In genomic region chr2:16125614-16126125, GRCh38 we compare ENCODE assay signal across 21 cellular contexts.
DNase-seq lines count a peak whose midpoint lies in the region; ATAC-seq and TF ChIP-seq lines count a peak whose summit lies in the region.
"Had no signal": no experiment of that assay in that cellular context is flagged by ENCODE, and none has a peak within 500 bp of the region (broad histone marks: within the 10 kb centered on the region; RNA-seq: fewer than 3 reads in every experiment).

No MANE protein-coding gene starts in this region.

- TF ChIP-seq CTCF in glutamatergic neuron (IDR thresholded peaks at IDR 0.05; ENCODE audit: partially characterized antibody, unreplicated experiment): no peak
- TF ChIP-seq CTCF in osteocyte (IDR thresholded peaks at IDR 0.05): no peak
- no peak for TF ChIP-seq CTCF in vagina (IDR thresholded peaks at IDR 0.05)

- no peaks in the 10 kb centered on the region for H3K36me3 ChIP-seq in vagina

- H3K4me1 Mint-ChIP-seq in activated CD4-positive, alpha-beta T cell treated with anti-CD3 and anti-CD28 coated beads, Interleukin-2, amount 10 ng/mL, durations not matched to agents 24 days and 14 days: no peaks in the 10 kb centered on the region
- no peaks in the 10 kb centered on the region for H3K4me1 Mint-ChIP-seq in activated CD4-positive, alpha-beta T cell treated with anti-CD3 and anti-CD28 coated beads for 36 hours
- H3K4me1 Mint-ChIP-seq in glutamatergic neuron (ENCODE audit: low read depth, unreplicated experiment) (peaks cover 36% of the 10 kb centered on the region), osteocyte (ENCODE audit: unreplicated experiment) (no peaks in the 10 kb centered on the region)
- no peaks in the 10 kb centered on the region for H3K4me1 Mint-ChIP-seq in activated CD8-positive, alpha-beta memory T cell treated with anti-CD3 and anti-CD28 coated beads, Interleukin-2, amount 10 ng/mL, durations not matched to agents 7 days and 5 days
- H3K4me1 Mint-ChIP-seq: B cell; CD4-positive, CD25-positive, alpha-beta regulatory T cell had no signal

- ATAC-seq in activated CD4-positive, alpha-beta T cell treated with anti-CD3 and anti-CD28 coated beads for 36 hours: no peak
- ATAC-seq in activated CD8-positive, alpha-beta memory T cell treated with anti-CD3 and anti-CD28 coated beads, Interleukin-2, amount 10 ng/mL, durations not matched to agents 7 days and 5 days: no peak
- ATAC-seq: K562, PC-3 had no signal

- H3K4me3 Mint-ChIP-seq in activated CD4-positive, alpha-beta T cell treated with anti-CD3 and anti-CD28 coated beads, Interleukin-2, amount 10 ng/mL, durations not matched to agents 24 days and 14 days: no peak overlapping the region
- no peak overlapping the region for H3K4me3 Mint-ChIP-seq in activated CD4-positive, alpha-beta T cell treated with anti-CD3 and anti-CD28 coated beads for 36 hours
- H3K4me3 Mint-ChIP-seq in glutamatergic neuron (ENCODE audit: unreplicated experiment): peak overlapping the region; percentile 45
- H3K4me3 Mint-ChIP-seq in osteocyte (ENCODE audit: unreplicated experiment): no peak overlapping the region
- H3K4me3 Mint-ChIP-seq in activated CD8-positive, alpha-beta memory T cell treated with anti-CD3 and anti-CD28 coated beads, Interleukin-2, amount 10 ng/mL, durations not matched to agents 7 days and 5 days: no peak overlapping the region
- H3K4me3 Mint-ChIP-seq: B cell; CD4-positive, CD25-positive, alpha-beta regulatory T cell had no signal

- H3K36me3 Mint-ChIP-seq in activated CD4-positive, alpha-beta T cell treated with anti-CD3 and anti-CD28 coated beads, Interleukin-2, amount 10 ng/mL, durations not matched to agents 24 days and 14 days (ENCODE audit: low read depth): no peaks in the 10 kb centered on the region
- no peaks in the 10 kb centered on the region for H3K36me3 Mint-ChIP-seq in activated CD4-positive, alpha-beta T cell treated with anti-CD3 and anti-CD28 coated beads for 36 hours (ENCODE audit: low read depth)
- H3K36me3 Mint-ChIP-seq in glutamatergic neuron (ENCODE audit: unreplicated experiment) (peaks cover 8% of the 10 kb centered on the region), osteocyte (ENCODE audit: unreplicated experiment) (no peaks in the 10 kb centered on the region)
- no peaks in the 10 kb centered on the region for H3K36me3 Mint-ChIP-seq in activated CD8-positive, alpha-beta memory T cell treated with anti-CD3 and anti-CD28 coated beads, Interleukin-2, amount 10 ng/mL, durations not matched to agents 7 days and 5 days
- H3K36me3 Mint-ChIP-seq: CD4-positive, CD25-positive, alpha-beta regulatory T cell had no signal

- CTCF ChIA-PET in activated CD4-positive, alpha-beta T cell treated with anti-CD3 and anti-CD28 coated beads for 36 hours (lab: Charles Lee): no interaction called here
- CTCF ChIA-PET in activated CD8-positive, alpha-beta memory T cell treated with anti-CD3 and anti-CD28 coated beads, Interleukin-2, amount 10 ng/mL, durations not matched to agents 7 days and 5 days (lab: Charles Lee): no interaction called here

- no peaks in the 10 kb centered on the region for H3K4me1 ChIP-seq in vagina

- no peak for TF ChIP-seq POLR2A in vagina (IDR thresholded peaks at IDR 0.05)

- H3K9me3 ChIP-seq in vagina: no peaks in the 10 kb centered on the region
- H3K9me3 ChIP-seq: Caco-2 had no signal

- intact Hi-C loops in activated CD4-positive, alpha-beta T cell treated with anti-CD3 and anti-CD28 coated beads, Interleukin-2, amount 10 ng/mL, durations not matched to agents 24 days and 14 days (cut with micrococcal nuclease): no loop called here
- intact Hi-C loops in activated CD4-positive, alpha-beta T cell treated with anti-CD3 and anti-CD28 coated beads for 36 hours (cut with DNase I, micrococcal nuclease): no loop called here
- intact Hi-C loops in vagina (cut with DNase I): no loop called here

- H3K9me3 Mint-ChIP-seq in activated CD4-positive, alpha-beta T cell treated with anti-CD3 and anti-CD28 coated beads, Interleukin-2, amount 10 ng/mL, durations not matched to agents 24 days and 14 days: no peaks in the 10 kb centered on the region
- peaks cover 4% of the 10 kb centered on the region for H3K9me3 Mint-ChIP-seq in activated CD4-positive, alpha-beta T cell treated with anti-CD3 and anti-CD28 coated beads for 36 hours (ENCODE audit: low read depth)
- peaks cover 7% of the 10 kb centered on the region for H3K9me3 Mint-ChIP-seq in glutamatergic neuron (ENCODE audit: unreplicated experiment)
- H3K9me3 Mint-ChIP-seq in osteocyte (ENCODE audit: unreplicated experiment): peaks cover 34% of the 10 kb centered on the region
- H3K9me3 Mint-ChIP-seq in activated CD8-positive, alpha-beta memory T cell treated with anti-CD3 and anti-CD28 coated beads, Interleukin-2, amount 10 ng/mL, durations not matched to agents 7 days and 5 days (ENCODE audit: low read depth): no peaks in the 10 kb centered on the region

- H3K27ac Mint-ChIP-seq in activated CD4-positive, alpha-beta T cell treated with anti-CD3 and anti-CD28 coated beads, Interleukin-2, amount 10 ng/mL, durations not matched to agents 24 days and 14 days: no peak overlapping the region
- no peak overlapping the region for H3K27ac Mint-ChIP-seq in activated CD4-positive, alpha-beta T cell treated with anti-CD3 and anti-CD28 coated beads for 36 hours
- H3K27ac Mint-ChIP-seq in glutamatergic neuron (ENCODE audit: unreplicated experiment) (peak overlapping the region; percentile 71), osteocyte (ENCODE audit: unreplicated experiment) (no peak overlapping the region)
- H3K27ac Mint-ChIP-seq in activated CD8-positive, alpha-beta memory T cell treated with anti-CD3 and anti-CD28 coated beads, Interleukin-2, amount 10 ng/mL, durations not matched to agents 7 days and 5 days: no peak overlapping the region
- H3K27ac Mint-ChIP-seq: B cell; CD4-positive, CD25-positive, alpha-beta regulatory T cell had no signal

- no peak overlapping the region for H3K27ac ChIP-seq in vagina
- H3K27ac ChIP-seq: 22Rv1, RWPE1 had no signal

- no peak overlapping the region for H3K4me3 ChIP-seq in vagina
- H3K4me3 ChIP-seq: K562 had no signal

- POLR2A ChIA-PET in activated CD4-positive, alpha-beta T cell treated with anti-CD3 and anti-CD28 coated beads for 36 hours (lab: Charles Lee): no interaction called here

- no peaks in the 10 kb centered on the region for H3K27me3 Mint-ChIP-seq in activated CD4-positive, alpha-beta T cell treated with anti-CD3 and anti-CD28 coated beads, Interleukin-2, amount 10 ng/mL, durations not matched to agents 24 days and 14 days
- H3K27me3 Mint-ChIP-seq in activated CD4-positive, alpha-beta T cell treated with anti-CD3 and anti-CD28 coated beads for 36 hours: peaks cover 2% of the 10 kb centered on the region
- H3K27me3 Mint-ChIP-seq in glutamatergic neuron (ENCODE audit: unreplicated experiment): peaks cover 5% of the 10 kb centered on the region
- H3K27me3 Mint-ChIP-seq in osteocyte (ENCODE audit: unreplicated experiment): no peaks in the 10 kb centered on the region
- no peaks in the 10 kb centered on the region for H3K27me3 Mint-ChIP-seq in activated CD8-positive, alpha-beta memory T cell treated with anti-CD3 and anti-CD28 coated beads, Interleukin-2, amount 10 ng/mL, durations not matched to agents 7 days and 5 days
- H3K27me3 Mint-ChIP-seq: B cell; CD4-positive, CD25-positive, alpha-beta regulatory T cell had no signal

- peak; percentile 24 for DNase-seq in activated CD4-positive, alpha-beta T cell treated with anti-CD3 and anti-CD28 coated beads, Interleukin-2, amount 10 ng/mL, durations not matched to agents 24 days and 14 days
- DNase-seq in activated CD4-positive, alpha-beta T cell treated with anti-CD3 and anti-CD28 coated beads for 36 hours: no peak
- DNase-seq in glutamatergic neuron (peak; percentile 59), osteocyte (ENCODE audit: extremely low spot score, unreplicated experiment) (peak; percentile 73), vagina (ENCODE audit: extremely low spot score in 2 of 2) (peak; percentile 34 to 82), NCI-H2029 (lab: John Stamatoyannopoulos, UW) (no peak), NCI-H82 treated with DMSO at 0.1 percent for 48 hours (lab: John Stamatoyannopoulos, UW; ENCODE audit: unreplicated experiment) (no peak)
- no peak for DNase-seq in activated CD8-positive, alpha-beta memory T cell treated with anti-CD3 and anti-CD28 coated beads, Interleukin-2, amount 10 ng/mL, durations not matched to agents 7 days and 5 days
- DNase-seq: Caco-2; CD4-positive, CD25-positive, alpha-beta regulatory T cell; EL; NCI-H1105 treated with DMSO at 0.1 percent for 48 hours; NCI-H1694 treated with DMSO at 0.1 percent for 48 hours; NCI-H345; NCI-H524 treated with DMSO at 0.1 percent for 48 hours; PC-3; SIG-M5 had no signal

- no peaks in the 10 kb centered on the region for H3K27me3 ChIP-seq in vagina

Comparison
In these comparisons a context has a peak if more than half of its experiments do, and no peak if none do; other contexts are left out.
1. DNase-seq: peak in activated CD4-positive, alpha-beta T cell treated with anti-CD3 and anti-CD28 coated beads, Interleukin-2, amount 10 ng/mL, durations not matched to agents 24 days and 14 days (single experiment), glutamatergic neuron (single experiment), osteocyte (single experiment) and vagina (2 of 2); none in activated CD4-positive, alpha-beta T cell treated with anti-CD3 and anti-CD28 coated beads for 36 hours (single experiment), NCI-H2029 (single experiment), activated CD8-positive, alpha-beta memory T cell treated with anti-CD3 and anti-CD28 coated beads, Interleukin-2, amount 10 ng/mL, durations not matched to agents 7 days and 5 days (single experiment) and NCI-H82 treated with DMSO at 0.1 percent for 48 hours (single experiment).